Comparison of ENCODE assay signal across 12 cellular contexts in the genomic region with DNA sequence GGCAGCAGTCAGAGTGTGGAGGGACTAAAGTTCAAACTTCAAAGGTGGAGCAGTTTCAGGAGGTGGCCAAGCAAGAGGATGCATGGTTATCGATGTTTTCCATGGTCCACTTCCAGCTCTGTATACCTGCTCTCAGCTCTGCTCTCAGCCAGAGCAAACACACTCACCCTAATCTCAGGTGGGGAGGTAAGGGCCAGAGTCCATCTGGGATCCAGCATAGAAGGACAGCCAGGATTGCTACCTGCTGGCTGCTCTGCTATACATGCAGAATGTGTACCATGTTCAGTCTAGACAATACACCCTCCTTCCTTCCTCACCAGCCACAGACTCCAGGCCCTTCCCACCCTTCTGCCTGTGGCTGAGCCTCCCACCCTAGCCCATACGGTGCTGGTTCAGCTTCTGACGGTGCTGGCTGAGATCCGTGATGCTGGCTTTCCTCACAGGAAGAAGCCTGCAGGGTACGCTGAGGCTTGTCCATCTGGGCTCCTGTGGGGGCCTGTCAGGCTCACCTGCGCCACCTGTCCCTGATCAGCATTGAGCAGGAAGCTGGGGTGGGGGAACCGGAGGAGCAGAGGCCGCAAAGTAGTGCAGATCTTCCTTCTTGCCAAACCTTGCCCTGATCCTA. TPM values are rescaled to one million over a fixed set of nuclear protein-coding genes. Genes with fewer than 3 reads are reported as not detected.
DNase-seq lines count a peak whose midpoint lies in the region; ATAC-seq and TF ChIP-seq lines count a peak whose summit lies in the region.
"Had no signal": no experiment of that assay in that cellular context is flagged by ENCODE, and none has a peak within 500 bp of the region (broad histone marks: within the 10 kb centered on the region; RNA-seq: fewer than 3 reads in every experiment).

No MANE protein-coding gene starts in this region.

- peaks cover 2% of the 10 kb centered on the region for H4K20me1 ChIP-seq in H9 (ENCODE audit: control insufficient read depth, insufficient read depth, insufficient read length)

- no peaks in the 10 kb centered on the region for H3K9me3 Mint-ChIP-seq in CD4-positive, alpha-beta T cell
- no peaks in the 10 kb centered on the region for H3K9me3 Mint-ChIP-seq in H9
- H3K9me3 Mint-ChIP-seq: stimulated activated naive CD8-positive, alpha-beta T cell treated with anti-CD3 and anti-CD28 coated beads, Interleukin-15, amount 100 ng/mL, for 72 hours had no signal

- H3K27ac ChIP-seq in CD4-positive, alpha-beta T cell (ENCODE audit: low read depth, low read length): no peak overlapping the region
- H3K27ac ChIP-seq in H9 (ENCODE audit: insufficient read length, low read depth, low read length) (no peak overlapping the region), body of pancreas (peak overlapping the region; percentile 64 to 95 (median 86)), lower lobe of right lung (no peak overlapping the region), gastrocnemius medialis (no peak overlapping the region)

- ATAC-seq in CD4-positive, alpha-beta T cell (ENCODE audit: poor library complexity): no peak
- ATAC-seq in body of pancreas: peak; percentile 64
- peak; percentile 58 for ATAC-seq in mucosa of descending colon
- no peak for ATAC-seq in lower lobe of right lung
- no peak for ATAC-seq in gastrocnemius medialis
- ATAC-seq in GM21619 (IDR thresholded peaks at IDR 0.05; ENCODE audit: unreplicated experiment): no peak
- ATAC-seq in GM21515 (IDR thresholded peaks at IDR 0.05; ENCODE audit: unreplicated experiment): no peak
- ATAC-seq: stimulated activated naive CD8-positive, alpha-beta T cell treated with anti-CD3 and anti-CD28 coated beads, Interleukin-15, amount 100 ng/mL, for 72 hours had no signal

- H3K4me3 ChIP-seq in body of pancreas: no peak overlapping the region
- no peak overlapping the region for H3K4me3 ChIP-seq in mucosa of descending colon
- no peak overlapping the region for H3K4me3 ChIP-seq in lower lobe of right lung
- no peak overlapping the region for H3K4me3 ChIP-seq in gastrocnemius medialis

- H3K14ac ChIP-seq in H9 (ENCODE audit: insufficient read depth, low read length): no peak overlapping the region

- no peak for TF ChIP-seq CTCF in CD4-positive, alpha-beta T cell (IDR thresholded peaks at IDR 0.05)
- TF ChIP-seq CTCF in H9 (conservative IDR thresholded peaks at IDR 0.05): peak; percentile 32; the same call in 1 of the 3 replicates
- TF ChIP-seq CTCF in body of pancreas (IDR thresholded peaks at IDR 0.05): no peak
- TF ChIP-seq CTCF in mucosa of descending colon (IDR thresholded peaks at IDR 0.05): no peak
- no peak for TF ChIP-seq CTCF in lower lobe of right lung (IDR thresholded peaks at IDR 0.05)
- no peak for TF ChIP-seq CTCF in gastrocnemius medialis (IDR thresholded peaks at IDR 0.05 in 4 of 5, conservative IDR thresholded peaks at IDR 0.05 in 1 of 5)

- H3K4me1 Mint-ChIP-seq in CD4-positive, alpha-beta T cell (ENCODE audit: low read depth): peaks cover 43% of the 10 kb centered on the region
- H3K4me1 Mint-ChIP-seq in H9: peaks cover 29 to 30% of the 10 kb centered on the region in 2 experiments

- no peak overlapping the region for H2AK5ac ChIP-seq in H9 (ENCODE audit: insufficient read length, low read length)

- H3K27me3 Mint-ChIP-seq in CD4-positive, alpha-beta T cell: no peaks in the 10 kb centered on the region
- peaks cover 8% of the 10 kb centered on the region for H3K27me3 Mint-ChIP-seq in H9 (ENCODE audit: low read depth)
- H3K27me3 Mint-ChIP-seq: stimulated activated naive CD8-positive, alpha-beta T cell treated with anti-CD3 and anti-CD28 coated beads, Interleukin-15, amount 100 ng/mL, for 72 hours had no signal

- no peak overlapping the region for H2BK15ac ChIP-seq in H9 (ENCODE audit: low read depth, low read length)

- H3K36me3 ChIP-seq in body of pancreas (replicated peaks in 1 of 2; ENCODE audit: insufficient read depth in 1 of 2, low read depth in 2 of 2) (no peaks in the 10 kb centered on the region), mucosa of descending colon (ENCODE audit: low read depth) (no peaks in the 10 kb centered on the region), lower lobe of right lung (peaks cover 2% of the 10 kb centered on the region), gastrocnemius medialis (no peaks in the 10 kb centered on the region)

- H3K79me2 ChIP-seq in H9 (ENCODE audit: insufficient read depth, low read length): no peaks in the 10 kb centered on the region

- no peak overlapping the region for H2BK20ac ChIP-seq in H9 (ENCODE audit: low read depth, low read length, poor library complexity, severe bottlenecking)

- in situ Hi-C loops in gastrocnemius medialis (cut with MboI; ENCODE audit: low sequenced_read_pairs in 4 of 4): loop anchor here in 2 of 4 donors (25.0 kb wide), 2 partner anchors 190 to 1115 kb away; a partner anchor contains a TSS

- H3K36me3 Mint-ChIP-seq in CD4-positive, alpha-beta T cell (ENCODE audit: low read depth): peaks cover 17% of the 10 kb centered on the region
- H3K36me3 Mint-ChIP-seq in H9 (ENCODE audit: insufficient read depth in 1 of 3, low read depth in 3 of 3): peaks cover 0 to 4% (median 2%) of the 10 kb centered on the region in 3 experiments; a peak in 2 of 7 replicates

- no peak overlapping the region for H4K8ac ChIP-seq in H9 (replicated peaks; ENCODE audit: insufficient read length, low read depth, low read length)

- no peak overlapping the region for H3K23ac ChIP-seq in H9 (ENCODE audit: insufficient read length, low read depth, low read length)

- no peak overlapping the region for H2BK5ac ChIP-seq in H9 (ENCODE audit: insufficient read length, low read length)

- H3K27ac Mint-ChIP-seq in CD4-positive, alpha-beta T cell: peak overlapping the region; percentile 97
- H3K27ac Mint-ChIP-seq in H9: no peak overlapping the region; a peak in 1 of 7 replicates
- H3K27ac Mint-ChIP-seq: stimulated activated naive CD8-positive, alpha-beta T cell treated with anti-CD3 and anti-CD28 coated beads, Interleukin-15, amount 100 ng/mL, for 72 hours had no signal

- no peak overlapping the region for H3K56ac ChIP-seq in H9 (ENCODE audit: insufficient read length, low read depth, low read length)

- no peaks in the 10 kb centered on the region for H3K27me3 ChIP-seq in CD4-positive, alpha-beta T cell (ENCODE audit: control insufficient read depth, insufficient read depth, low read length)
- peaks cover 2% of the 10 kb centered on the region; the same call in 1 of the 2 replicates for H3K27me3 ChIP-seq in H9 (ENCODE audit: insufficient read depth, low read length)
- no peaks in the 10 kb centered on the region for H3K27me3 ChIP-seq in body of pancreas
- no peaks in the 10 kb centered on the region for H3K27me3 ChIP-seq in lower lobe of right lung (ENCODE audit: low read depth)
- H3K27me3 ChIP-seq in gastrocnemius medialis: no peaks in the 10 kb centered on the region

- no peaks in the 10 kb centered on the region for H3K79me1 ChIP-seq in H9 (ENCODE audit: insufficient read depth, low read depth, low read length, poor library complexity, severe bottlenecking)

- intact Hi-C loops in CD4-positive, alpha-beta T cell (cut with DNase I, micrococcal nuclease): no loop called here
- intact Hi-C loops in body of pancreas (cut with DNase I): no loop called here
- intact Hi-C loops in mucosa of descending colon (cut with DNase I, micrococcal nuclease): no loop called here
- intact Hi-C loops in lower lobe of right lung (cut with DNase I): no loop called here
- intact Hi-C loops in gastrocnemius medialis (cut with DNase I; ENCODE audit: low total_unique reads): no loop called here

- CTCF ChIA-PET in CD4-positive, alpha-beta T cell (lab: Charles Lee): interaction anchor here (0.9 to 2.0 kb wide), 5 partner anchors 9 to 115 kb away, joined by 3 to 7 read pairs (median 4); a partner anchor contains a TSS

- no peak overlapping the region for H3K4ac ChIP-seq in H9 (ENCODE audit: low read depth, low read length)

- POLR2A ChIA-PET in CD4-positive, alpha-beta T cell (lab: Charles Lee): interaction anchor here (0.7 to 1.2 kb wide), 2 partner anchors 9 to 10 kb away, joined by 3 read pairs; no protein-coding TSS in a partner anchor

- H3K4me1 ChIP-seq in H9 (ENCODE audit: insufficient read depth, low read length): peaks cover 3% of the 10 kb centered on the region; the same call in 1 of the 2 replicates
- H3K4me1 ChIP-seq in body of pancreas: peaks cover 69% of the 10 kb centered on the region
- H3K4me1 ChIP-seq in mucosa of descending colon (ENCODE audit: low read depth): peaks cover 58% of the 10 kb centered on the region
- H3K4me1 ChIP-seq in lower lobe of right lung: peaks cover 56% of the 10 kb centered on the region
- H3K4me1 ChIP-seq in gastrocnemius medialis: peaks cover 18 to 21% of the 10 kb centered on the region in 2 donors

- H3K4me3 Mint-ChIP-seq in CD4-positive, alpha-beta T cell: peak overlapping the region; percentile 79
- no peak overlapping the region for H3K4me3 Mint-ChIP-seq in H9
- H3K4me3 Mint-ChIP-seq: stimulated activated naive CD8-positive, alpha-beta T cell treated with anti-CD3 and anti-CD28 coated beads, Interleukin-15, amount 100 ng/mL, for 72 hours had no signal

- no peak overlapping the region for H3K4me2 ChIP-seq in H9 (ENCODE audit: insufficient read depth, insufficient read length, low read length)

- WGBS in H9 (ENCODE audit: extremely low coverage, insufficient read length, low lambda C conversion rate): no CpG with 5 or more reads among the region's 8 CpGs
- WGBS in body of pancreas, 2 donors: 12 to 13% methylated on average over 8 of the region's 8 CpGs

- TF ChIP-seq POLR2A in body of pancreas (IDR thresholded peaks at IDR 0.05) (peak in 2 of 3 donors; percentile 59), gastrocnemius medialis (IDR thresholded peaks at IDR 0.05) (no peak)

- DNase-seq in CD4-positive, alpha-beta T cell: peak in 2 of 10 experiments; percentile 27 to 36
- DNase-seq in H9 (peak; percentile 77), body of pancreas (peak; percentile 68 to 83 (median 80)), mucosa of descending colon (peak; percentile 66 to 67 (median 67)), lower lobe of right lung (no peak), gastrocnemius medialis (no peak)
- DNase-seq: activated CD4-positive, alpha-beta T cell treated with anti-CD3 and anti-CD28 coated beads for 1 hour; amygdala; NCI-H187; stimulated activated naive CD8-positive, alpha-beta T cell treated with anti-CD3 and anti-CD28 coated beads, Interleukin-15, amount 100 ng/mL, for 72 hours had no signal

- H3T11ph ChIP-seq in H9 (ENCODE audit: low read length): no peak overlapping the region

- no peaks in the 10 kb centered on the region for H3K9me3 ChIP-seq in CD4-positive, alpha-beta T cell (ENCODE audit: control insufficient read depth, low read length)
- H3K9me3 ChIP-seq in H9 (ENCODE audit: control insufficient read depth, low read depth, low read length): no peaks in the 10 kb centered on the region
- no peaks in the 10 kb centered on the region for H3K9me3 ChIP-seq in body of pancreas
- H3K9me3 ChIP-seq in mucosa of descending colon: no peaks in the 10 kb centered on the region
- no peaks in the 10 kb centered on the region for H3K9me3 ChIP-seq in lower lobe of right lung
- H3K9me3 ChIP-seq in gastrocnemius medialis: no peaks in the 10 kb centered on the region

- no peak overlapping the region for H3K18ac ChIP-seq in H9 (ENCODE audit: insufficient read length, low read depth, low read length)

- no peak overlapping the region for H2AFZ ChIP-seq in H9 (ENCODE audit: low read length)

- H2BK12ac ChIP-seq in H9 (ENCODE audit: insufficient read length, low read depth, low read length): no peak overlapping the region

- no peak overlapping the region for H2BK120ac ChIP-seq in H9 (ENCODE audit: low read depth, low read length, poor library complexity, severe bottlenecking)

- no peak overlapping the region for H4K91ac ChIP-seq in H9 (ENCODE audit: insufficient read length, low read depth, low read length)

- H4K5ac ChIP-seq in H9 (ENCODE audit: insufficient read length, low read depth, low read length): no peak overlapping the region

- H3K23me2 ChIP-seq in H9 (ENCODE audit: insufficient read length, low read depth, low read length, poor library complexity, severe bottlenecking): peaks cover 7% of the 10 kb centered on the region

- H3K9ac ChIP-seq in H9 (ENCODE audit: extremely low read depth, insufficient read length, low read length): no peak overlapping the region

RNA-seq across cellular contexts. Expression of a gene that starts 2.4 kb away (rescaled TPM):
- 1 to 10 TPM; 1.6 to 1.7 TPM for total RNA-seq in CD4-positive, alpha-beta T cell
- total RNA-seq in H9 (2021) (0.39 and 0.44 TPM in 2 replicates), body of pancreas (1 to 10 TPM in 1 of 2 donors, under 1 TPM in 1; 0.33 to 4.9 TPM), mucosa of descending colon (1 to 10 TPM; 2.2 to 3.9 (median 2.6) TPM), lower lobe of right lung (2.3 TPM), gastrocnemius medialis (under 1 TPM in 3 of 4 donors, not detected in 1; 0.16 to 0.36 (median 0.24) TPM)

RNA-seq across cellular contexts. Expression of a gene that starts 2.7 kb away (rescaled TPM):
- 100 to 1,000 TPM; 170 to 173 TPM for total RNA-seq in CD4-positive, alpha-beta T cell
- total RNA-seq in H9 (2021): 30.0 and 31.3 TPM in 2 replicates
- total RNA-seq in body of pancreas: 10 to 100 TPM; 43.8 TPM
- total RNA-seq in mucosa of descending colon: 100 to 1,000 TPM in 1 of 3 donors, 10 to 100 TPM in 2; 85.9 to 102 (median 86.9) TPM
- total RNA-seq in lower lobe of right lung: 61.4 TPM
- total RNA-seq in gastrocnemius medialis: 10 to 100 TPM; 35.1 to 50.5 (median 44.7) TPM

RNA-seq across cellular contexts. Expression of a gene that starts 15.6 kb away (rescaled TPM):
- total RNA-seq in CD4-positive, alpha-beta T cell: 10 to 100 TPM; 71.7 to 74.7 TPM
- total RNA-seq in H9 (2021): 56.2 and 65.0 TPM in 2 replicates
- total RNA-seq in body of pancreas: 10 to 100 TPM; 34.8 to 63.6 TPM
- 10 to 100 TPM; 43.3 to 64.1 (median 47.1) TPM for total RNA-seq in mucosa of descending colon
- 61.6 TPM for total RNA-seq in lower lobe of right lung
- 10 to 100 TPM; 21.7 to 51.4 (median 38.3) TPM for total RNA-seq in gastrocnemius medialis

RNA-seq across cellular contexts. Expression of a gene that starts 28.2 kb away (rescaled TPM):
- under 1 TPM; 0.08 to 0.25 TPM for total RNA-seq in CD4-positive, alpha-beta T cell
- 18.1 and 18.7 TPM in 2 replicates for total RNA-seq in H9 (2021)
- total RNA-seq in body of pancreas: 1 to 10 TPM; 7.3 to 7.5 TPM
- 10 to 100 TPM; 12.1 to 15.8 (median 13.4) TPM for total RNA-seq in mucosa of descending colon
- 17.9 TPM for total RNA-seq in lower lobe of right lung
- total RNA-seq in gastrocnemius medialis: 1 to 10 TPM in 3 of 4 donors, under 1 TPM in 1; 0.87 to 3.7 (median 2.1) TPM

RNA-seq across cellular contexts. Expression of a gene that starts 59.0 kb away (rescaled TPM):
- total RNA-seq in CD4-positive, alpha-beta T cell: not detected
- total RNA-seq in H9 (2021) (43.0 and 46.4 TPM in 2 replicates), body of pancreas (10 to 100 TPM; 11.9 to 19.8 TPM), mucosa of descending colon (100 to 1,000 TPM in 1 of 3 donors, 10 to 100 TPM in 2; 11.9 to 112 (median 25.2) TPM), lower lobe of right lung (37.0 TPM), gastrocnemius medialis (10 to 100 TPM in 1 of 4 donors, 1 to 10 TPM in 3; 4.6 to 13.2 (median 7.5) TPM)

Comparison
In these comparisons a context has a peak if more than half of its experiments do, and no peak if none do; other contexts are left out.
1. ATAC-seq: peak in body of pancreas (single experiment) and mucosa of descending colon (single experiment); none in CD4-positive, alpha-beta T cell (single experiment), lower lobe of right lung (0 of 2), gastrocnemius medialis (0 of 2), GM21619 (single experiment) and GM21515 (single experiment).
2. DNase-seq: peak in H9 (single experiment), body of pancreas (4 of 4) and mucosa of descending colon (3 of 3); none in lower lobe of right lung (single experiment) and gastrocnemius medialis (0 of 2).
3. H3K27ac ChIP-seq: peak in body of pancreas (4 of 4); none in CD4-positive, alpha-beta T cell (single experiment), H9 (single experiment), lower lobe of right lung (single experiment) and gastrocnemius medialis (0 of 4).
4. POLR2A ChIP-seq: peak in body of pancreas (2 of 3); none in gastrocnemius medialis (0 of 2).